ENCODE assay signal across 20 cellular contexts in genomic region chr16:35744716-35745115, GRCh38.
"Had no signal": no experiment of that assay in that cellular context is flagged by ENCODE, and none has a peak within 500 bp of the region (broad histone marks: within the 10 kb centered on the region; RNA-seq: fewer than 3 reads in every experiment).

No MANE protein-coding gene starts in this region.

- H3K4me3 ChIP-seq: gastroesophageal sphincter, left lung, thyroid gland, uterus had no signal

- DNase-seq: activated CD4-positive, alpha-beta T cell treated with anti-CD3 and anti-CD28 coated beads, Interleukin-2, amount 50 U/mL, for 4 hours; activated naive CD4-positive, alpha-beta T cell treated with Interleukin-2 at 50 U/mL for 16 hours; activated naive CD8-positive, alpha-beta T cell treated with anti-CD3 and anti-CD28 coated beads, Interleukin-2, amount 50 U/mL, for 24 hours; activated T-cell treated with anti-CD3 and anti-CD28 coated beads for 4 hours; aorta; effector memory CD8-positive, alpha-beta T cell; islet precursor cell; left lung; mammary epithelial cell; naive thymus-derived CD4-positive, alpha-beta T cell; retina; stimulated activated CD4-positive, alpha-beta T cell treated with anti-CD3 and anti-CD28 coated beads, Interleukin-15, amount 100 ng/mL, for 24 hours; stimulated activated CD4-positive, alpha-beta T cell treated with anti-CD3 and anti-CD28 coated beads, Interleukin-4, amount 100 ng/mL, for 1 hour; stimulated activated naive B cell treated with anti-CD40 and anti-IgM and Interleukin-4, amounts not matched to agents 10 μg/mL and 1 μg/mL and 100 μg/mL, for 72 hours; thyroid gland; uterus had no signal

- H3K9ac ChIP-seq: parathyroid adenoma had no signal

- ATAC-seq: activated CD4-positive, CD25-positive, alpha-beta regulatory T cell treated with anti-CD3 and anti-CD28 coated beads, Interleukin-2, amount 50 U/mL, for 24 hours; activated naive CD8-positive, alpha-beta T cell treated with anti-CD3 and anti-CD28 coated beads, Interleukin-2, amount 50 U/mL, for 24 hours; effector memory CD8-positive, alpha-beta T cell; gastroesophageal sphincter; left lung; naive thymus-derived CD4-positive, alpha-beta T cell; stimulated activated naive B cell treated with anti-CD40 and anti-IgM and Interleukin-4, amounts not matched to agents 10 μg/mL and 1 μg/mL and 100 μg/mL, for 72 hours had no signal

- H2AFZ ChIP-seq: parathyroid adenoma had no signal

- H3K36me3 ChIP-seq: gastroesophageal sphincter, left lung, thyroid gland, uterus had no signal

- H3K9me3 ChIP-seq: thyroid gland, uterus had no signal

- H3K27me3 ChIP-seq: gastroesophageal sphincter, left lung, thyroid gland, uterus had no signal

- H3K4me1 ChIP-seq: gastroesophageal sphincter, left lung, parathyroid adenoma, thyroid gland, uterus had no signal

- H3K79me2 ChIP-seq: parathyroid adenoma had no signal

- H3K27ac ChIP-seq: epithelial cell of prostate, gastroesophageal sphincter, left lung, parathyroid adenoma, thyroid gland, uterus had no signal
